In genomic region chr11:86802601-86803051, GRCh38 we compare ENCODE assay signal across 9 cellular contexts. TPM values are rescaled to one million over a fixed set of nuclear protein-coding genes. Genes with fewer than 3 reads are reported as not detected.
DNase-seq lines count a peak whose midpoint lies in the region; ATAC-seq and TF ChIP-seq lines count a peak whose summit lies in the region.
"Had no signal": no experiment of that assay in that cellular context is flagged by ENCODE, and none has a peak within 500 bp of the region (broad histone marks: within the 10 kb centered on the region; RNA-seq: fewer than 3 reads in every experiment).

No MANE protein-coding gene starts in this region.

- H3K36me3 Mint-ChIP-seq in HFFc6 (ENCODE audit: low read depth), result peaks cover 29% of the 10 kb centered on the region

- no peak for ATAC-seq in HG03097 (IDR thresholded peaks at IDR 0.05; ENCODE audit: low FRiP score, unreplicated experiment)

- peak; percentile 18 for DNase-seq in DMS79 treated with DMSO at 0.1 percent for 48 hours (lab: John Stamatoyannopoulos, UW)
- DNase-seq in DMS79 (lab: John Stamatoyannopoulos, UW), result no peak
- DNase-seq in HFFc6, result peak; percentile 50
- DNase-seq in NCI-H82 (lab: John Stamatoyannopoulos, UW), result peak; percentile 76
- DNase-seq in coronary artery (ENCODE audit: low spot score), result no peak
- peak; percentile 27 for DNase-seq in middle frontal gyrus (ENCODE audit: extremely low spot score, low spot score)
- DNase-seq in posterior vena cava (ENCODE audit: low spot score), result no peak

- peak overlapping the region; percentile 38; the same call in 1 of the 2 replicates for H3K27ac Mint-ChIP-seq in HFFc6

- peak overlapping the region; percentile 93 for H3K4me3 ChIP-seq in coronary artery
- H3K4me3 ChIP-seq: BLaER1 had no signal

- intact Hi-C loops in posterior vena cava (cut with DNase I), result loop anchor here (5.0 to 10.0 kb wide), 2 partner anchors 60 to 128 kb away; partner anchors contain the start of gene ME3 (in 1 of the 2)

- H3K27me3 Mint-ChIP-seq in HFFc6 (ENCODE audit: insufficient read depth), result peaks cover 5% of the 10 kb centered on the region; the same call in 1 of the 2 replicates

- H3K4me3 Mint-ChIP-seq in HFFc6, result peak overlapping the region; percentile 98

- no peaks in the 10 kb centered on the region for H3K9me3 Mint-ChIP-seq in HFFc6

- peak overlapping the region; percentile 82 to 92 for H3K27ac ChIP-seq in coronary artery
- H3K27ac ChIP-seq: BLaER1 had no signal

- TF ChIP-seq CTCF in HFFc6 (IDR thresholded peaks at IDR 0.05) (peak; percentile 77), coronary artery (IDR thresholded peaks at IDR 0.05) (peak; percentile 33)

- peaks cover 79% of the 10 kb centered on the region for H3K4me1 Mint-ChIP-seq in HFFc6 (ENCODE audit: low read depth)

RNA-seq across cellular contexts. Expression of gene PRSS23, which starts 2.3 kb away (rescaled TPM):
- 100 to 1,000 TPM; 192 to 356 (median 243) TPM for total RNA-seq in HFFc6 (2021; fragmentation: NEBNext Ultra II Directional; extraction: Animal tissue kit (Norgen Biotek cat#: 25700))
- 100 to 1,000 TPM; 208 to 261 TPM for total RNA-seq in posterior vena cava

Comparison
In these comparisons a context has a peak if more than half of its experiments do, and no peak if none do; other contexts are left out.
1. DNase-seq: peak in DMS79 treated with DMSO at 0.1 percent for 48 hours (single experiment), HFFc6 (single experiment), NCI-H82 (single experiment) and middle frontal gyrus (single experiment); none in DMS79 (single experiment), coronary artery (single experiment) and posterior vena cava (single experiment).